ENCODE assay signal across 26 cellular contexts in the genomic region with DNA sequence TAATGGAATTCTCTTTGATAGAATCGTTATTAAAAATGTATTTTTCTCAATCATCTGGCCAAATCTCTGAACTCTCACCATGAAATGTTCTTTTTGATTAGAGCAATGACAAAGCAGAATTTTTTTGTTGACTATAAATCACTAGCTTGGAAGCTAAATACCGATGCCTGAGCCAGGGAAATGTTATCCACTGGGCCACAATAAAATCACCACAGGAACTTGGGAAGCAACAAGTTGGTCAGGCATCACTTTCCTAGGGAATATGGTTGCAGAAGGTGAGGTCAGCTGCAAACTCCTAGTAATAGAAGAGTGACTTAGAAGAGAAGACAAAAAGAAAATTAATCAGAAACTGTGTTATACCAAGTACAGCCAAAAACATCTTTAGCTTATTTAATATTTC.
"Had no signal": no experiment of that assay in that cellular context is flagged by ENCODE, and none has a peak within 500 bp of the region (broad histone marks: within the 10 kb centered on the region; RNA-seq: fewer than 3 reads in every experiment).

No MANE protein-coding gene starts in this region.

- ATAC-seq: heart left ventricle; mucosa of descending colon; naive thymus-derived CD8-positive, alpha-beta T cell; pancreas; psoas muscle; right lobe of liver; stimulated activated naive B cell treated with anti-CD40 and anti-IgM and Interleukin-4, amounts not matched to agents 10 μg/mL and 1 μg/mL and 100 μg/mL, for 72 hours; stimulated activated naive CD8-positive, alpha-beta T cell treated with anti-CD3 and anti-CD28 coated beads, Interleukin-15, Interleukin-2, amounts not matched to agents 100 U/mL and 50 U/mL, for 24 hours had no signal

- H3K27ac ChIP-seq: heart left ventricle, left ventricle myocardium inferior, pancreas, psoas muscle, right atrium auricular region, right lobe of liver, skin epidermis, stomach, testis, thyroid gland, transverse colon, upper lobe of left lung had no signal

- H3K4me1 ChIP-seq: heart left ventricle, left ventricle myocardium inferior, pancreas, psoas muscle, right atrium auricular region, right lobe of liver, stomach, testis, thyroid gland, transverse colon, upper lobe of left lung had no signal

- H3K27me3 ChIP-seq: right atrium auricular region, right lobe of liver, stomach, testis, thyroid gland, transverse colon, upper lobe of left lung had no signal

- H3K36me3 ChIP-seq: heart left ventricle, left ventricle myocardium inferior, pancreas, right atrium auricular region, right lobe of liver, stomach, thyroid gland, transverse colon, upper lobe of left lung had no signal

- H3K9me3 ChIP-seq: heart left ventricle, left ventricle myocardium inferior, mucosa of descending colon, pancreas, psoas muscle, right atrium auricular region, right lobe of liver, stomach, testis, thyroid gland, transverse colon, upper lobe of left lung had no signal

- H3K4me3 ChIP-seq: heart left ventricle, left ventricle myocardium inferior, lung, mucosa of descending colon, pancreas, psoas muscle, right atrium auricular region, right lobe of liver, skin epidermis, stomach, testis, thyroid gland, transverse colon had no signal

- DNase-seq: heart left ventricle; hypothalamus; immature natural killer cell; kidney; left ventricle myocardium inferior; midbrain; mucosa of descending colon; naive thymus-derived CD8-positive, alpha-beta T cell; nucleus accumbens; pancreas; psoas muscle; right lobe of liver; stimulated activated CD4-positive, alpha-beta T cell treated with anti-CD3 and anti-CD28 coated beads, Interleukin-12 subunit alpha, Interleukin-12 subunit beta, amount 100 ng/mL, for 4 hours; stimulated activated CD4-positive, alpha-beta T cell treated with anti-CD3 and anti-CD28 coated beads, Interleukin-15, amount 100 ng/mL, for 24 hours; stimulated activated CD4-positive, alpha-beta T cell treated with anti-CD3 and anti-CD28 coated beads, Interleukin-2, amount 100 ng/mL, for 24 hours; stimulated activated CD4-positive, alpha-beta T cell treated with anti-CD3 and anti-CD28 coated beads, Interleukin-4, amount 100 ng/mL, for 1 hour; stimulated activated naive B cell treated with anti-CD40 and anti-IgM and Interleukin-4, amounts not matched to agents 10 μg/mL and 1 μg/mL and 100 μg/mL, for 72 hours; stimulated activated naive CD8-positive, alpha-beta T cell treated with anti-CD3 and anti-CD28 coated beads, Interleukin-15, Interleukin-2, amounts not matched to agents 100 U/mL and 50 U/mL, for 24 hours; stomach; testis; thyroid gland; transverse colon; upper lobe of left lung had no signal
